Comparison of ENCODE assay signal across 12 cellular contexts in genomic region chr12:93592641-93593396, GRCh38. TPM values are rescaled to one million over a fixed set of nuclear protein-coding genes. Genes with fewer than 3 reads are reported as not detected.
A peak's percentile ranks its signal among the peaks of the same experiment; 100 is the strongest.
DNase-seq lines count a peak whose midpoint lies in the region; ATAC-seq and TF ChIP-seq lines count a peak whose summit lies in the region.
"Had no signal": no experiment of that assay in that cellular context is flagged by ENCODE, and none has a peak within 500 bp of the region (broad histone marks: within the 10 kb centered on the region; RNA-seq: fewer than 3 reads in every experiment).

No MANE protein-coding gene starts in this region.

- H4K20me1 ChIP-seq in SK-N-SH (ENCODE audit: insufficient read depth) = no peaks in the 10 kb centered on the region

- no peak for ATAC-seq in SK-N-SH treated with all-trans-retinoic acid at 6 μM for 48 hours
- ATAC-seq in right lobe of liver = no peak

- H3K4me3 ChIP-seq in SK-N-SH (ENCODE audit: low read depth in 2 of 2, low read length in 1 of 2) (no peak overlapping the region), right lobe of liver (no peak overlapping the region), subcutaneous abdominal adipose tissue (ENCODE audit: low read depth in 1 of 5, low read length in 5 of 5) (no peak overlapping the region)

- H3K27ac ChIP-seq in SK-N-SH (ENCODE audit: low read depth in 2 of 2, low read length in 1 of 2) (peak overlapping the region in 1 of 2 experiments; percentile 95; a peak in 2 of 4 replicates), right lobe of liver (peak overlapping the region; percentile 20 to 71 (median 47)), subcutaneous abdominal adipose tissue (ENCODE audit: low read depth, low read length) (peak overlapping the region; percentile 92)

- peaks cover 21% of the 10 kb centered on the region for H3F3A ChIP-seq in SK-N-SH (replicated peaks; ENCODE audit: insufficient read depth)

- no peak for TF ChIP-seq RAD21 in SK-N-SH (IDR thresholded peaks at IDR 0.05; ENCODE audit: low read length)

- H3K4me2 ChIP-seq in SK-N-SH = peak overlapping the region; percentile 40; the same call in 1 of the 2 replicates

- intact Hi-C loops in right lobe of liver (cut with DNase I) = no loop called here

- no peaks in the 10 kb centered on the region for H3K9me3 ChIP-seq in SK-N-SH
- no peaks in the 10 kb centered on the region for H3K9me3 ChIP-seq in right lobe of liver
- no peaks in the 10 kb centered on the region for H3K9me3 ChIP-seq in subcutaneous abdominal adipose tissue (ENCODE audit: control insufficient read depth in 5 of 5, low read length in 5 of 5)

- in situ Hi-C loops in SK-MEL-5 (cut with HindIII; ENCODE audit: low pct_unique_long_range_greater_than_20kb, low sequenced_read_pairs) = no loop called here

- DNase-seq in SK-N-SH (no peak), SK-MEL-5 (ENCODE audit: low read depth, low spot score) (peak; percentile 34), right lobe of liver (no peak), NCI-H524 (lab: John Stamatoyannopoulos, UW) (no peak), NCI-H1048 (lab: John Stamatoyannopoulos, UW) (no peak)
- DNase-seq in activated CD4-positive, alpha-beta T cell treated with anti-CD3 and anti-CD28 coated beads for 4 hours = no peak
- DNase-seq: cortex of kidney, immature natural killer cell, naive B cell, trophoblast cell had no signal

- 84% methylated on average over 6 of the region's 6 CpGs for WGBS in SK-N-SH (ENCODE audit: low lambda C conversion rate)
- 71% methylated on average over 6 of the region's 6 CpGs for WGBS in right lobe of liver (ENCODE audit: insufficient coverage, low coverage, low lambda C conversion rate, missing lambda C conversion rate)

- POLR2A ChIA-PET in SK-N-SH (lab: Yijun Ruan, JAX) = no interaction called here

- no peak for TF ChIP-seq POLR2A in right lobe of liver (IDR thresholded peaks at IDR 0.05)

- no peaks in the 10 kb centered on the region for H3K27me3 ChIP-seq in SK-N-SH (ENCODE audit: insufficient read depth)
- H3K27me3 ChIP-seq in right lobe of liver = no peaks in the 10 kb centered on the region
- no peaks in the 10 kb centered on the region for H3K27me3 ChIP-seq in subcutaneous abdominal adipose tissue (ENCODE audit: control insufficient read depth in 5 of 5, insufficient read depth in 4 of 5, low read length in 5 of 5)

- H3K79me2 ChIP-seq in SK-N-SH (ENCODE audit: insufficient read depth) = no peaks in the 10 kb centered on the region

- TF ChIP-seq EP300 in SK-N-SH (IDR thresholded peaks at IDR 0.05; ENCODE audit: borderline replicate concordance in 1 of 2, low read depth in 1 of 2, low read length in 1 of 2) = no peak

- H3K4me1 ChIP-seq in SK-N-SH (ENCODE audit: control insufficient read depth in 1 of 2, insufficient read depth in 2 of 2, low read depth in 1 of 2, low read length in 1 of 2) (peaks cover 0 to 17% of the 10 kb centered on the region in 2 experiments; a peak in 2 of 4 replicates), right lobe of liver (no peaks in the 10 kb centered on the region), subcutaneous abdominal adipose tissue (ENCODE audit: control insufficient read depth in 5 of 5, insufficient read depth in 5 of 5, low read length in 5 of 5) (peaks cover 2 to 34% (median 7%) of the 10 kb centered on the region in 5 donors)

- H3K36me3 ChIP-seq in SK-N-SH (replicated peaks in 1 of 2; ENCODE audit: control insufficient read depth in 1 of 2, insufficient read depth in 2 of 2, low read length in 1 of 2) = no peaks in the 10 kb centered on the region
- H3K36me3 ChIP-seq in right lobe of liver = no peaks in the 10 kb centered on the region
- no peaks in the 10 kb centered on the region for H3K36me3 ChIP-seq in subcutaneous abdominal adipose tissue (ENCODE audit: control insufficient read depth in 5 of 5, insufficient read depth in 5 of 5, low read length in 5 of 5)

- peak overlapping the region; percentile 95; the same call in 1 of the 2 replicates for H3K9ac ChIP-seq in SK-N-SH
- H3K9ac ChIP-seq in subcutaneous abdominal adipose tissue (ENCODE audit: low read length in 5 of 5) = no peak overlapping the region

- CTCF ChIA-PET in SK-N-SH (lab: Yijun Ruan, JAX) = interaction anchor here (1.2 to 1.5 kb wide), 6 partner anchors 10 to 510 kb away, joined by 3 to 4 read pairs (median 3); no protein-coding TSS in a partner anchor

- H3K9me2 ChIP-seq in SK-N-SH = no peaks in the 10 kb centered on the region

- peak overlapping the region; percentile 95 for H2AFZ ChIP-seq in SK-N-SH (ENCODE audit: low read depth)

- TF ChIP-seq CTCF in SK-N-SH (IDR thresholded peaks at IDR 0.05) = no peak
- no peak for TF ChIP-seq CTCF in right lobe of liver (IDR thresholded peaks at IDR 0.05)

TF ChIP-seq in SK-N-SH, 30 proteins besides CTCF, POLR2A, EP300 and RAD21 (continues in another document):
- no peak for TF ChIP-seq PBX3 (IDR thresholded peaks at IDR 0.05)
- no peak for TF ChIP-seq FOXJ3 (CRISPR knock-in tag; IDR thresholded peaks at IDR 0.05)
- TF ChIP-seq IRF3 (IDR thresholded peaks at IDR 0.05; ENCODE audit: low read depth, low read length) = no peak

TF ChIP-seq in SK-N-SH treated with all-trans-retinoic acid at 6 μM for 48 hours, 23 proteins besides CTCF, POLR2A, EP300 and RAD21 (continues in another document):
- TF ChIP-seq ESRRG (CRISPR knock-in tag; IDR thresholded peaks at IDR 0.05) = no peak
- no peak for TF ChIP-seq CREB5 (CRISPR knock-in tag; IDR thresholded peaks at IDR 0.05; ENCODE audit: low read depth)
- no peak for TF ChIP-seq ZFP3 (CRISPR knock-in tag; IDR thresholded peaks at IDR 0.05)
- TF ChIP-seq ZC3H10 (CRISPR knock-in tag; IDR thresholded peaks at IDR 0.05) = no peak
- TF ChIP-seq ZNF70 (CRISPR knock-in tag; IDR thresholded peaks at IDR 0.05) = no peak
- TF ChIP-seq ZNF8 (CRISPR knock-in tag; IDR thresholded peaks at IDR 0.05) = no peak
- TF ChIP-seq CSDC2 (CRISPR knock-in tag; IDR thresholded peaks at IDR 0.05) = no peak
- TF ChIP-seq ZFP30 (CRISPR knock-in tag; IDR thresholded peaks at IDR 0.05) = no peak
- no peak for TF ChIP-seq TCF4 (CRISPR knock-in tag; IDR thresholded peaks at IDR 0.05; ENCODE audit: borderline replicate concordance)
- no peak for TF ChIP-seq RARB (CRISPR knock-in tag; IDR thresholded peaks at IDR 0.05)
- no peak for TF ChIP-seq CSRNP3 (CRISPR knock-in tag; IDR thresholded peaks at IDR 0.05)
- no peak for TF ChIP-seq POU6F1 (CRISPR knock-in tag; IDR thresholded peaks at IDR 0.05; ENCODE audit: borderline replicate concordance, low read depth)

RNA-seq across cellular contexts. Expression of gene SOCS2, which starts 20.3 kb away (rescaled TPM):
- 24.1 and 24.8 TPM in 2 replicates for polyA plus RNA-seq in SK-N-SH (2012; rRNA removed)
- 20.5 and 22.0 TPM in 2 replicates for polyA plus RNA-seq in SK-N-SH (2012; cell fraction: cytosol; rRNA removed)
- 50.8 and 66.2 TPM in 2 replicates for polyA plus RNA-seq in SK-N-SH (2012; cell fraction: nucleus; rRNA removed)
- 21.0 and 31.9 TPM in 2 replicates for total RNA-seq in SK-MEL-5 (2014; rRNA removed; shearing (Covaris generic))
- 22.1 and 28.0 TPM in 2 replicates for polyA plus RNA-seq in SK-MEL-5 (2015; cell fraction: cytosol; rRNA removed)
- 54.1 and 68.0 TPM in 2 replicates for polyA plus RNA-seq in SK-MEL-5 (2015; cell fraction: nucleus; rRNA removed)
- 10 to 100 TPM in 4 of 6 experiments, 1 to 10 TPM in 1, under 1 TPM in 1; 0.75 to 17.4 (median 12.7) TPM for total RNA-seq in right lobe of liver
